Comparison of ENCODE assay signal across 27 cellular contexts in genomic region chr6:146113055-146113623, GRCh38.
"Had no signal": no experiment of that assay in that cellular context is flagged by ENCODE, and none has a peak within 500 bp of the region (broad histone marks: within the 10 kb centered on the region; RNA-seq: fewer than 3 reads in every experiment).

No MANE protein-coding gene starts in this region.

- H3K27me3 ChIP-seq: neural progenitor cell, neutrophil, stomach, suprapubic skin, tibial artery, upper lobe of right lung had no signal

- ATAC-seq: lower lobe of right lung; natural killer cell; psoas muscle; sciatic nerve; stimulated activated naive B cell treated with anti-CD40 and anti-IgM and Interleukin-4, amounts not matched to agents 10 μg/mL and 1 μg/mL and 100 μg/mL, for 72 hours; stimulated activated naive CD8-positive, alpha-beta T cell treated with anti-CD3 and anti-CD28 coated beads, Interleukin-15, Interleukin-2, amounts not matched to agents 100 U/mL and 50 U/mL, for 24 hours; upper lobe of right lung had no signal

- DNase-seq: immature natural killer cell; kidney; lower lobe of right lung; mammary epithelial cell; mesenchymal stem cell; naive B cell; natural killer cell; nephron progenitor cell; occipital lobe; psoas muscle; stimulated activated CD4-positive, alpha-beta T cell treated with anti-CD3 and anti-CD28 coated beads, Interleukin-12 subunit alpha, Interleukin-12 subunit beta, amount 100 ng/mL, for 4 hours; stimulated activated CD4-positive, alpha-beta T cell treated with anti-CD3 and anti-CD28 coated beads, Interleukin-15, amount 100 ng/mL, for 24 hours; stimulated activated CD4-positive, alpha-beta T cell treated with anti-CD3 and anti-CD28 coated beads, Interleukin-2, amount 100 ng/mL, for 24 hours; stimulated activated CD4-positive, alpha-beta T cell treated with anti-CD3 and anti-CD28 coated beads, Interleukin-4, amount 100 ng/mL, for 1 hour; stimulated activated naive B cell treated with anti-CD40 and anti-IgM and Interleukin-4, amounts not matched to agents 10 μg/mL and 1 μg/mL and 100 μg/mL, for 72 hours; stimulated activated naive CD8-positive, alpha-beta T cell treated with anti-CD3 and anti-CD28 coated beads, Interleukin-15, Interleukin-2, amounts not matched to agents 100 U/mL and 50 U/mL, for 24 hours; stomach; tibial artery; trophoblast cell; upper lobe of right lung had no signal

- H3K36me3 ChIP-seq: lower lobe of right lung, neural progenitor cell, neutrophil, stomach, suprapubic skin, thoracic aorta, tibial artery, upper lobe of right lung had no signal

- H3K4me1 ChIP-seq: lower lobe of right lung, neural progenitor cell, parathyroid adenoma, psoas muscle, stomach, suprapubic skin, tibial artery, upper lobe of right lung had no signal

- H3K27ac ChIP-seq: lower lobe of right lung, neural progenitor cell, neutrophil, parathyroid adenoma, psoas muscle, skin epidermis, stomach, suprapubic skin, thoracic aorta, tibial artery, upper lobe of right lung had no signal

- H3K9me3 ChIP-seq: neutrophil, psoas muscle, thoracic aorta, upper lobe of right lung had no signal

- H3K4me3 ChIP-seq: lower lobe of right lung, neural progenitor cell, psoas muscle, skin epidermis, stomach, suprapubic skin, thoracic aorta, tibial artery, upper lobe of right lung had no signal
